1 cellular context compared by ENCODE assay signal in genomic region chr19:39496063-39496462, GRCh38.
TF ChIP-seq lines count a peak whose summit lies in the region.

No MANE protein-coding gene starts in this region.

TF ChIP-seq in H1, 55 proteins besides CTCF, POLR2A, EP300 and RAD21:
- TF ChIP-seq JUND (IDR thresholded peaks at IDR 0.05; ENCODE audit: low read length) (no peak), CHD1 (IDR thresholded peaks at IDR 0.05; ENCODE audit: low read depth, low read length) (no peak), EGR1 (IDR thresholded peaks at IDR 0.05; ENCODE audit: borderline replicate concordance, low read depth, low read length) (no peak), MAFK (IDR thresholded peaks at IDR 0.05; ENCODE audit: low read depth, low read length) (no peak), SIN3A (conservative IDR thresholded peaks at IDR 0.05 in 1 of 2, IDR thresholded peaks at IDR 0.05 in 1 of 2; ENCODE audit: low read depth in 1 of 2, low read length in 2 of 2) (no peak), RXRA (IDR thresholded peaks at IDR 0.05; ENCODE audit: insufficient read depth, low read depth, low read length) (no peak)
- TF ChIP-seq, protein P1, sequence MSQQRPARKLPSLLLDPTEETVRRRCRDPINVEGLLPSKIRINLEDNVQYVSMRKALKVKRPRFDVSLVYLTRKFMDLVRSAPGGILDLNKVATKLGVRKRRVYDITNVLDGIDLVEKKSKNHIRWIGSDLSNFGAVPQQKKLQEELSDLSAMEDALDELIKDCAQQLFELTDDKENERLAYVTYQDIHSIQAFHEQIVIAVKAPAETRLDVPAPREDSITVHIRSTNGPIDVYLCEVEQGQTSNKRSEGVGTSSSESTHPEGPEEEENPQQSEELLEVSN (IDR thresholded peaks at IDR 0.05): no peak
